Comparison of ENCODE assay signal across 8 cellular contexts in the genomic region with DNA sequence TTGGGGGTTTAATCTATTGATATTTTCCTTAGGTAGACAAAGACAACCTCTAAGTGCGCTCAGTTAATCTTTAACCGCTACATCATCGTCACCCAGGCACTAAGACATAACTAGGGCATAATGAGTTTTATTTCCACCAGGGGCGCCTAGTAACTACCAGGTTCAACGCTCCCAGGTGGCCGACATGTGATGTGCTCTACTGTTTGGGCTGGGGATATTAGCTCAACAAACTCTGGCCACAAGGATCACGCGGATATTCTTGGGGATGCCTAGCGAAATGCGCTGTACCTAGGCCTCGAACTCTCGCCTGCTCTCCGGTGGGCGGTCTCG. TPM values are rescaled to one million over a fixed set of nuclear protein-coding genes. Genes with fewer than 3 reads are reported as not detected.
DNase-seq lines count a peak whose midpoint lies in the region; ATAC-seq, FAIRE-seq and TF ChIP-seq lines count a peak whose summit lies in the region.

No MANE protein-coding gene starts in this region.

- peak overlapping the region; percentile 97 to 98 (median 98) for H3K27ac ChIP-seq in Peyer's patch
- peak overlapping the region; percentile 94 to 98 for H3K27ac ChIP-seq in ascending aorta

- intact Hi-C loops in ascending aorta (cut with DNase I) = loop anchor here (1.0 to 10.0 kb wide), 7 partner anchors 79 to 1072 kb away; partner anchors contain the start of genes ELMOD2, MAML3, NAA15 and NOCT

- H3K9me3 Mint-ChIP-seq in immature natural killer cell = no peaks in the 10 kb centered on the region

- H3K27me3 Mint-ChIP-seq in immature natural killer cell (ENCODE audit: low read depth in 3 of 3) = peaks cover 11 to 15% (median 15%) of the 10 kb centered on the region in 3 donors

- H3K4me3 ChIP-seq in Peyer's patch = peak overlapping the region; percentile 69 to 81 (median 76)
- H3K4me3 ChIP-seq in ascending aorta = peak overlapping the region; percentile 92 to 93

- peaks cover 0 to 2% (median 0%) of the 10 kb centered on the region in 4 donors for H3K9me3 ChIP-seq in Peyer's patch
- no peaks in the 10 kb centered on the region for H3K9me3 ChIP-seq in ascending aorta

- no peak for FAIRE-seq in HTR-8/SVneo (lab: Jason Lieb, UNC)

- peak; percentile 71 for DNase-seq in G401 (ENCODE audit: low spot score)
- DNase-seq in HTR-8/SVneo (ENCODE audit: insufficient read length, low spot score) = peak; percentile 51
- peak in 2 of 3 donors; percentile 78 to 88 for DNase-seq in Peyer's patch
- DNase-seq in ascending aorta (ENCODE audit: low spot score in 2 of 2) = no peak
- DNase-seq in immature natural killer cell = no peak
- peak in 2 of 3 donors; percentile 29 to 37 for DNase-seq in stimulated activated CD4-positive, alpha-beta T cell treated with anti-CD3 and anti-CD28 coated beads, TNF-alpha, amount 100 ng/mL, for 1 hour (ENCODE audit: low read depth in 3 of 3, low spot score in 1 of 3)
- no peak for DNase-seq in occipital lobe (lab: John Stamatoyannopoulos, UW)

- H3K4me1 ChIP-seq in Peyer's patch = peaks cover 0 to 34% (median 0%) of the 10 kb centered on the region in 4 donors
- H3K4me1 ChIP-seq in ascending aorta = peaks cover 3 to 16% of the 10 kb centered on the region in 2 donors

- TF ChIP-seq CTCF in Peyer's patch (IDR thresholded peaks at IDR 0.05) (peak; percentile 27 to 78 (median 56)), ascending aorta (IDR thresholded peaks at IDR 0.05) (peak; percentile 38 to 46 (median 41))

- peaks cover 0 to 4% (median 0%) of the 10 kb centered on the region in 3 donors for H3K36me3 Mint-ChIP-seq in immature natural killer cell

- TF ChIP-seq POLR2A in Peyer's patch (IDR thresholded peaks at IDR 0.05) = no peak

- H3K4me3 Mint-ChIP-seq in immature natural killer cell = peak overlapping the region; percentile 93 to 98 (median 97)

- peak; percentile 51 for ATAC-seq in GM21447 (IDR thresholded peaks at IDR 0.05; ENCODE audit: unreplicated experiment)

- H3K4me1 Mint-ChIP-seq in immature natural killer cell = peaks cover 50 to 62% of the 10 kb centered on the region in 2 donors

- H3K27me3 ChIP-seq in Peyer's patch (no peaks in the 10 kb centered on the region), ascending aorta (no peaks in the 10 kb centered on the region)

- H3K36me3 ChIP-seq in Peyer's patch (no peaks in the 10 kb centered on the region), ascending aorta (no peaks in the 10 kb centered on the region)

- in situ Hi-C loops in G401 (cut with HindIII; ENCODE audit: low sequenced_read_pairs) = no loop called here

- H3K27ac Mint-ChIP-seq in immature natural killer cell = peak overlapping the region; percentile 96 to 99 (median 98)

RNA-seq across cellular contexts. Expression of gene RAB33B, which starts 0.9 kb away (rescaled TPM):
- 4.1 and 4.9 TPM in 2 replicates for total RNA-seq in G401 (2014; rRNA removed; shearing (Covaris generic))
- total RNA-seq in Peyer's patch = 1 to 10 TPM; 5.3 to 8.3 (median 6.6) TPM
- total RNA-seq in ascending aorta = 4.5 TPM
- polyA plus RNA-seq in immature natural killer cell = 1 to 10 TPM; 2.8 to 6.8 (median 3.8) TPM
- 47.7 TPM for total RNA-seq in occipital lobe

Comparison
In these comparisons a context has a peak if more than half of its experiments do, and no peak if none do; other contexts are left out.
1. DNase-seq: peak in G401 (single experiment), HTR-8/SVneo (single experiment), Peyer's patch (2 of 3) and stimulated activated CD4-positive, alpha-beta T cell treated with anti-CD3 and anti-CD28 coated beads, TNF-alpha, amount 100 ng/mL, for 1 hour (2 of 3); none in ascending aorta (0 of 2), immature natural killer cell (0 of 3) and occipital lobe (single experiment).